In genomic region chrX:137031517-137032377, GRCh38 we compare ENCODE assay signal across 9 cellular contexts. TPM values are rescaled to one million over a fixed set of nuclear protein-coding genes. Genes with fewer than 3 reads are reported as not detected.
A peak's percentile ranks its signal among the peaks of the same experiment; 100 is the strongest.
DNase-seq lines count a peak whose midpoint lies in the region; ATAC-seq and TF ChIP-seq lines count a peak whose summit lies in the region.
"Had no signal": no experiment of that assay in that cellular context is flagged by ENCODE, and none has a peak within 500 bp of the region (broad histone marks: within the 10 kb centered on the region; RNA-seq: fewer than 3 reads in every experiment).

No MANE protein-coding gene starts in this region.

- H3K4me1 ChIP-seq in OCI-LY7 (ENCODE audit: insufficient read depth, low read length, poor library complexity, severe bottlenecking) = no peaks in the 10 kb centered on the region
- H3K4me1 ChIP-seq in iPS-20b (ENCODE audit: insufficient read depth, low read length) = 0 out of 2 replicates have a peak, but pooled peaks cover 2% of the 10 kb centered on the region

- H2AFZ ChIP-seq in OCI-LY7 (ENCODE audit: low read length) = no peak overlapping the region

- no peaks in the 10 kb centered on the region for H3K79me2 ChIP-seq in OCI-LY7 (ENCODE audit: insufficient read depth, low read depth, low read length)

- H3K4me2 ChIP-seq in OCI-LY7 (ENCODE audit: low read length) = peak overlapping the region; percentile 9; the same call in 1 of the 2 replicates

- no peaks in the 10 kb centered on the region for H3K9me2 ChIP-seq in OCI-LY7 (ENCODE audit: insufficient read depth, low read length)

- H3K36me3 ChIP-seq in OCI-LY7 (ENCODE audit: insufficient read depth, low read length) = no peaks in the 10 kb centered on the region
- no peaks in the 10 kb centered on the region for H3K36me3 ChIP-seq in iPS-20b (ENCODE audit: insufficient read depth, low read depth, low read length)

- CTCF ChIA-PET in OCI-LY7 (lab: Charles Lee; ENCODE audit: unreplicated experiment) = interaction anchor here (0.5 kb wide), 1 partner anchor 437 kb away, joined by 3 read pairs; no protein-coding TSS in a partner anchor

- no peak overlapping the region for H3K27ac ChIP-seq in OCI-LY7 (ENCODE audit: low read depth, low read length, poor library complexity, severe bottlenecking)
- H3K27ac ChIP-seq in iPS-20b (ENCODE audit: low read length) = no peak overlapping the region

- in situ Hi-C loops in astrocyte of the spinal cord (cut with HindIII; ENCODE audit: low sequenced_read_pairs) = no loop called here

- ATAC-seq in GM18907 (IDR thresholded peaks at IDR 0.05; ENCODE audit: unreplicated experiment) (peak; percentile 82), HG03103 (IDR thresholded peaks at IDR 0.05; ENCODE audit: low read depth, unreplicated experiment) (peak; percentile 84)
- ATAC-seq: HCT116 had no signal

- no TSS peak for BruUV-seq in OCI-LY7 (replicated peaks; lab: Mats Ljungman, UMichigan)

- no peaks in the 10 kb centered on the region for H3K9me3 ChIP-seq in OCI-LY7 (ENCODE audit: low read length)
- no peaks in the 10 kb centered on the region for H3K9me3 ChIP-seq in iPS-20b (ENCODE audit: insufficient read depth, low read depth, low read length)

- intact Hi-C loops in OCI-LY7 (cut with micrococcal nuclease; ENCODE audit: unreplicated experiment) = no loop called here

- no peak for TF ChIP-seq CTCF in OCI-LY7 (conservative IDR thresholded peaks at IDR 0.05; ENCODE audit: low read length)
- no peak for TF ChIP-seq CTCF in astrocyte of the spinal cord (IDR thresholded peaks at IDR 0.05; ENCODE audit: low read depth, low read length)

- DNase-seq in Ammon's horn (ENCODE audit: low spot score) (peak; percentile 34), OCI-LY7 (ENCODE audit: low spot score) (no peak), astrocyte of the spinal cord (ENCODE audit: low read depth, low spot score) (peak; percentile 32), HK-2 (ENCODE audit: unreplicated experiment) (no peak)
- DNase-seq in stimulated activated CD4-positive, alpha-beta T cell treated with anti-CD3 and anti-CD28 coated beads, Interleukin-15, amount 100 ng/mL, for 48 hours (ENCODE audit: low read depth in 2 of 2) = peak; percentile 11 to 40

- POLR2A ChIA-PET in OCI-LY7 (lab: Charles Lee) = no interaction called here

- no peak overlapping the region for H3K9ac ChIP-seq in iPS-20b (ENCODE audit: low read depth, low read length)

- peaks cover 100% of the 10 kb centered on the region for H3K27me3 ChIP-seq in iPS-20b (ENCODE audit: insufficient read depth, low read length)

- H3K4me3 ChIP-seq in OCI-LY7 (ENCODE audit: low read depth, low read length, poor library complexity, severe bottlenecking) = no peak overlapping the region
- peak overlapping the region; percentile 32 for H3K4me3 ChIP-seq in astrocyte of the spinal cord (ENCODE audit: low read depth, low read length)
- peak overlapping the region; percentile 60 for H3K4me3 ChIP-seq in iPS-20b (ENCODE audit: low read length)

- no peaks in the 10 kb centered on the region for H4K20me1 ChIP-seq in OCI-LY7 (ENCODE audit: insufficient read depth, low read length)

RNA-seq across cellular contexts. Expression of gene GPR101, which starts 2.0 kb away (rescaled TPM):
- total RNA-seq in OCI-LY7 (2014; rRNA removed; shearing (Covaris generic)) = not detected in 2 replicates
- total RNA-seq in OCI-LY7 (2022) = not detected in 2 replicates

Comparison
In these comparisons a context has a peak if more than half of its experiments do, and no peak if none do; other contexts are left out.
1. DNase-seq: peak in Ammon's horn (single experiment), astrocyte of the spinal cord (single experiment) and stimulated activated CD4-positive, alpha-beta T cell treated with anti-CD3 and anti-CD28 coated beads, Interleukin-15, amount 100 ng/mL, for 48 hours (2 of 2); none in OCI-LY7 (single experiment) and HK-2 (single experiment).